Comparison of ENCODE assay signal across 1 cellular context in the genomic region with DNA sequence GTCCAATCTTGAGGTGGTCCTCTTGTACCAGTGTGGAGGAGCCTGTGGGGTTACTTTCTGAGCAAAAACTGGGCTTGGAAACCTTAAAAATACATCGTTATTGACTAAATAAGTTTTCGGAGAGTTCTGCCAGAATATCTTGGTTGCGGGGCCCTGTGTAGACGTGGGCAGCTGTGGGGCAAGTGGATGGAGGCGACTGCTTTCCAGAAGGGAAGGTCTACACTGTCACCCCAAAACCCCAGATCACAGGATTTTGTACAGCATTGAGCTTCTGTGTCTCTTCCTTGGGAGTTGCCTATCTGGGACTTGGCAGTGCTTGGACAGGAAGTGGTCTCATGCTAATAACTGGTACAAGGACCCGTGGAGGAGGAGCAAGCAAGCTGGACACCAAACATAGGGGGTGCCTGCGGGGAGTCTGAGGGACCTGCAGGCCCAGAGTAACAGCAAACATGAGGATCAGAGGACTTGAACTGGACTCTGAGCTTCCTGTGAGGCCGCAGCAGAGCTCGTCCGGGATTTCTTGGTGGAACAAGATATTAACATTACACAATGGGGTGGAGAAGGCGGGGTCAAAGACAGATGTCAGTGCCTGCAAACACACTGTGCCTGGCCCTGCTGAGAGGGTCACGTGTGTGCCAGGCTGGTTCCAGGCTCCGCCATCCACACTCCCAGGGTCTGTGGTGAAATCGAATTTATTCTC.
TF ChIP-seq lines count a peak whose summit lies in the region.

No MANE protein-coding gene starts in this region.

TF ChIP-seq in HepG2, 621 proteins besides CTCF, POLR2A, EP300 and RAD21 (continued from another document and continues in another):
- TF ChIP-seq, protein P1, sequence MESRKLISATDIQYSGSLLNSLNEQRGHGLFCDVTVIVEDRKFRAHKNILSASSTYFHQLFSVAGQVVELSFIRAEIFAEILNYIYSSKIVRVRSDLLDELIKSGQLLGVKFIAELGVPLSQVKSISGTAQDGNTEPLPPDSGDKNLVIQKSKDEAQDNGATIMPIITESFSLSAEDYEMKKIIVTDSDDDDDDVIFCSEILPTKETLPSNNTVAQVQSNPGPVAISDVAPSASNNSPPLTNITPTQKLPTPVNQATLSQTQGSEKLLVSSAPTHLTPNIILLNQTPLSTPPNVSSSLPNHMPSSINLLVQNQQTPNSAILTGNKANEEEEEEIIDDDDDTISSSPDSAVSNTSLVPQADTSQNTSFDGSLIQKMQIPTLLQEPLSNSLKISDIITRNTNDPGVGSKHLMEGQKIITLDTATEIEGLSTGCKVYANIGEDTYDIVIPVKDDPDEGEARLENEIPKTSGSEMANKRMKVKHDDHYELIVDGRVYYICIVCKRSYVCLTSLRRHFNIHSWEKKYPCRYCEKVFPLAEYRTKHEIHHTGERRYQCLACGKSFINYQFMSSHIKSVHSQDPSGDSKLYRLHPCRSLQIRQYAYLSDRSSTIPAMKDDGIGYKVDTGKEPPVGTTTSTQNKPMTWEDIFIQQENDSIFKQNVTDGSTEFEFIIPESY (CRISPR knock-in tag; IDR thresholded peaks at IDR 0.05): peak; percentile 72
- TF ChIP-seq, protein P2, sequence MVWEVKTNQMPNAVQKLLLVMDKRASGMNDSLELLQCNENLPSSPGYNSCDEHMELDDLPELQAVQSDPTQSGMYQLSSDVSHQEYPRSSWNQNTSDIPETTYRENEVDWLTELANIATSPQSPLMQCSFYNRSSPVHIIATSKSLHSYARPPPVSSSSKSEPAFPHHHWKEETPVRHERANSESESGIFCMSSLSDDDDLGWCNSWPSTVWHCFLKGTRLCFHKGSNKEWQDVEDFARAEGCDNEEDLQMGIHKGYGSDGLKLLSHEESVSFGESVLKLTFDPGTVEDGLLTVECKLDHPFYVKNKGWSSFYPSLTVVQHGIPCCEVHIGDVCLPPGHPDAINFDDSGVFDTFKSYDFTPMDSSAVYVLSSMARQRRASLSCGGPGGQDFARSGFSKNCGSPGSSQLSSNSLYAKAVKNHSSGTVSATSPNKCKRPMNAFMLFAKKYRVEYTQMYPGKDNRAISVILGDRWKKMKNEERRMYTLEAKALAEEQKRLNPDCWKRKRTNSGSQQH (CRISPR knock-in tag; IDR thresholded peaks at IDR 0.05; ENCODE audit: low read depth): no peak
- TF ChIP-seq SMAD3 (CRISPR knock-in tag; IDR thresholded peaks at IDR 0.05): peak; percentile 81; the same call in 1 of the 2 replicates
- no peak for TF ChIP-seq DNMT1 (CRISPR knock-in tag; IDR thresholded peaks at IDR 0.05)
- TF ChIP-seq ZNF121 (CRISPR knock-in tag; IDR thresholded peaks at IDR 0.05): peak; percentile 84; the same call in 1 of the 2 replicates
- TF ChIP-seq SIX4 (CRISPR knock-in tag; IDR thresholded peaks at IDR 0.05): peak; percentile 89
- TF ChIP-seq, protein P3, sequence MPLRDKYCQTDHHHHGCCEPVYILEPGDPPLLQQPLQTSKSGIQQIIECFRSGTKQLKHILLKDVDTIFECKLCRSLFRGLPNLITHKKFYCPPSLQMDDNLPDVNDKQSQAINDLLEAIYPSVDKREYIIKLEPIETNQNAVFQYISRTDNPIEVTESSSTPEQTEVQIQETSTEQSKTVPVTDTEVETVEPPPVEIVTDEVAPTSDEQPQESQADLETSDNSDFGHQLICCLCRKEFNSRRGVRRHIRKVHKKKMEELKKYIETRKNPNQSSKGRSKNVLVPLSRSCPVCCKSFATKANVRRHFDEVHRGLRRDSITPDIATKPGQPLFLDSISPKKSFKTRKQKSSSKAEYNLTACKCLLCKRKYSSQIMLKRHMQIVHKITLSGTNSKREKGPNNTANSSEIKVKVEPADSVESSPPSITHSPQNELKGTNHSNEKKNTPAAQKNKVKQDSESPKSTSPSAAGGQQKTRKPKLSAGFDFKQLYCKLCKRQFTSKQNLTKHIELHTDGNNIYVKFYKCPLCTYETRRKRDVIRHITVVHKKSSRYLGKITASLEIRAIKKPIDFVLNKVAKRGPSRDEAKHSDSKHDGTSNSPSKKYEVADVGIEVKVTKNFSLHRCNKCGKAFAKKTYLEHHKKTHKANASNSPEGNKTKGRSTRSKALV (CRISPR knock-in tag; IDR thresholded peaks at IDR 0.05): no peak
- TF ChIP-seq SOX13 (IDR thresholded peaks at IDR 0.05): peak; percentile 66
- TF ChIP-seq SOX13 (CRISPR knock-in tag; conservative IDR thresholded peaks at IDR 0.05 in 1 of 2, IDR thresholded peaks at IDR 0.05 in 1 of 2): peak in 1 of 2 experiments; percentile 90; a peak in 2 of 4 replicates
- TF ChIP-seq AHR (CRISPR knock-in tag; IDR thresholded peaks at IDR 0.05): peak; percentile 47; the same call in 1 of the 2 replicates
- no peak for TF ChIP-seq ESRRA (CRISPR knock-in tag; IDR thresholded peaks at IDR 0.05; ENCODE audit: low read depth)
- 0 out of 2 replicates have a peak, but pooled peaks have one; percentile 57 for TF ChIP-seq HNRNPL (IDR thresholded peaks at IDR 0.05; ENCODE audit: low read depth, low read length)
- no peak for TF ChIP-seq SNAI1 (CRISPR knock-in tag; IDR thresholded peaks at IDR 0.05; ENCODE audit: borderline replicate concordance)
- no peak for TF ChIP-seq CHCHD3 (CRISPR knock-in tag; IDR thresholded peaks at IDR 0.05)
- peak; percentile 51 for TF ChIP-seq SKI (IDR thresholded peaks at IDR 0.05; ENCODE audit: partially characterized antibody)
- no peak for TF ChIP-seq ZNF570 (CRISPR knock-in tag; IDR thresholded peaks at IDR 0.05; ENCODE audit: borderline replicate concordance)
- TF ChIP-seq HNRNPK (IDR thresholded peaks at IDR 0.05; ENCODE audit: low read depth, low read length, poor library complexity, severe bottlenecking): no peak
- TF ChIP-seq MEIS1 (CRISPR knock-in tag; IDR thresholded peaks at IDR 0.05; ENCODE audit: borderline replicate concordance): no peak
- peak; percentile 96 for TF ChIP-seq GFI1 (CRISPR knock-in tag; IDR thresholded peaks at IDR 0.05; ENCODE audit: borderline replicate concordance)
- no peak for TF ChIP-seq ZNF224 (CRISPR knock-in tag; IDR thresholded peaks at IDR 0.05)
- TF ChIP-seq TGIF2 (CRISPR knock-in tag; IDR thresholded peaks at IDR 0.05): peak; percentile 86; the same call in 1 of the 2 replicates
- TF ChIP-seq, protein P4, sequence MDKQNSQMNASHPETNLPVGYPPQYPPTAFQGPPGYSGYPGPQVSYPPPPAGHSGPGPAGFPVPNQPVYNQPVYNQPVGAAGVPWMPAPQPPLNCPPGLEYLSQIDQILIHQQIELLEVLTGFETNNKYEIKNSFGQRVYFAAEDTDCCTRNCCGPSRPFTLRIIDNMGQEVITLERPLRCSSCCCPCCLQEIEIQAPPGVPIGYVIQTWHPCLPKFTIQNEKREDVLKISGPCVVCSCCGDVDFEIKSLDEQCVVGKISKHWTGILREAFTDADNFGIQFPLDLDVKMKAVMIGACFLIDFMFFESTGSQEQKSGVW (CRISPR knock-in tag; IDR thresholded peaks at IDR 0.05; ENCODE audit: borderline replicate concordance): no peak
- TF ChIP-seq HDAC1 (CRISPR knock-in tag; IDR thresholded peaks at IDR 0.05): peak; percentile 85
- TF ChIP-seq ZNF780A (CRISPR knock-in tag; IDR thresholded peaks at IDR 0.05): no peak
- TF ChIP-seq SNAPC2 (CRISPR knock-in tag; IDR thresholded peaks at IDR 0.05): no peak
- TF ChIP-seq ZNF282 (IDR thresholded peaks at IDR 0.05; ENCODE audit: partially characterized antibody): no peak
- TF ChIP-seq ATF7-NPFF (CRISPR knock-in tag; IDR thresholded peaks at IDR 0.05; ENCODE audit: low read depth): peak; percentile 70
- peak in 1 of 2 experiments; percentile 87; a peak in 2 of 4 replicates for TF ChIP-seq KLF16 (CRISPR knock-in tag; IDR thresholded peaks at IDR 0.05)
- no peak for TF ChIP-seq ZNF724P (CRISPR knock-in tag; IDR thresholded peaks at IDR 0.05; ENCODE audit: borderline replicate concordance)
- no peak for TF ChIP-seq ZNF775 (CRISPR knock-in tag; IDR thresholded peaks at IDR 0.05; ENCODE audit: borderline replicate concordance)
- TF ChIP-seq, protein P5, sequence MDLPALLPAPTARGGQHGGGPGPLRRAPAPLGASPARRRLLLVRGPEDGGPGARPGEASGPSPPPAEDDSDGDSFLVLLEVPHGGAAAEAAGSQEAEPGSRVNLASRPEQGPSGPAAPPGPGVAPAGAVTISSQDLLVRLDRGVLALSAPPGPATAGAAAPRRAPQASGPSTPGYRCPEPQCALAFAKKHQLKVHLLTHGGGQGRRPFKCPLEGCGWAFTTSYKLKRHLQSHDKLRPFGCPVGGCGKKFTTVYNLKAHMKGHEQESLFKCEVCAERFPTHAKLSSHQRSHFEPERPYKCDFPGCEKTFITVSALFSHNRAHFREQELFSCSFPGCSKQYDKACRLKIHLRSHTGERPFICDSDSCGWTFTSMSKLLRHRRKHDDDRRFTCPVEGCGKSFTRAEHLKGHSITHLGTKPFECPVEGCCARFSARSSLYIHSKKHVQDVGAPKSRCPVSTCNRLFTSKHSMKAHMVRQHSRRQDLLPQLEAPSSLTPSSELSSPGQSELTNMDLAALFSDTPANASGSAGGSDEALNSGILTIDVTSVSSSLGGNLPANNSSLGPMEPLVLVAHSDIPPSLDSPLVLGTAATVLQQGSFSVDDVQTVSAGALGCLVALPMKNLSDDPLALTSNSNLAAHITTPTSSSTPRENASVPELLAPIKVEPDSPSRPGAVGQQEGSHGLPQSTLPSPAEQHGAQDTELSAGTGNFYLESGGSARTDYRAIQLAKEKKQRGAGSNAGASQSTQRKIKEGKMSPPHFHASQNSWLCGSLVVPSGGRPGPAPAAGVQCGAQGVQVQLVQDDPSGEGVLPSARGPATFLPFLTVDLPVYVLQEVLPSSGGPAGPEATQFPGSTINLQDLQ (CRISPR knock-in tag; IDR thresholded peaks at IDR 0.05): no peak
- TF ChIP-seq KLF9 (CRISPR knock-in tag; IDR thresholded peaks at IDR 0.05; ENCODE audit: low read depth): peak; percentile 71; the same call in 1 of the 2 replicates
- 0 out of 2 replicates have a peak, but pooled peaks have one; percentile 45 for TF ChIP-seq KAT7 (CRISPR knock-in tag; IDR thresholded peaks at IDR 0.05; ENCODE audit: borderline replicate concordance)
- 0 out of 2 replicates have a peak, but pooled peaks have one; percentile 15 for TF ChIP-seq ZBTB21 (CRISPR knock-in tag; IDR thresholded peaks at IDR 0.05)
- peak; percentile 32 to 52; a peak in 2 of 4 replicates for TF ChIP-seq NR2F1 (CRISPR knock-in tag; IDR thresholded peaks at IDR 0.05)
- TF ChIP-seq ZNF782 (CRISPR knock-in tag; IDR thresholded peaks at IDR 0.05; ENCODE audit: borderline replicate concordance): no peak
- no peak; the same call in 1 of the 2 replicates for TF ChIP-seq ZNF546 (CRISPR knock-in tag; conservative IDR thresholded peaks at IDR 0.05)
- peak; percentile 61; the same call in 1 of the 2 replicates for TF ChIP-seq HHEX (CRISPR knock-in tag; IDR thresholded peaks at IDR 0.05)
- TF ChIP-seq ZNF337 (CRISPR knock-in tag; IDR thresholded peaks at IDR 0.05; ENCODE audit: borderline replicate concordance, low read depth): no peak
- TF ChIP-seq STAG1 (CRISPR knock-in tag; IDR thresholded peaks at IDR 0.05): peak; percentile 2; the same call in 1 of the 2 replicates
- TF ChIP-seq, protein P6, sequence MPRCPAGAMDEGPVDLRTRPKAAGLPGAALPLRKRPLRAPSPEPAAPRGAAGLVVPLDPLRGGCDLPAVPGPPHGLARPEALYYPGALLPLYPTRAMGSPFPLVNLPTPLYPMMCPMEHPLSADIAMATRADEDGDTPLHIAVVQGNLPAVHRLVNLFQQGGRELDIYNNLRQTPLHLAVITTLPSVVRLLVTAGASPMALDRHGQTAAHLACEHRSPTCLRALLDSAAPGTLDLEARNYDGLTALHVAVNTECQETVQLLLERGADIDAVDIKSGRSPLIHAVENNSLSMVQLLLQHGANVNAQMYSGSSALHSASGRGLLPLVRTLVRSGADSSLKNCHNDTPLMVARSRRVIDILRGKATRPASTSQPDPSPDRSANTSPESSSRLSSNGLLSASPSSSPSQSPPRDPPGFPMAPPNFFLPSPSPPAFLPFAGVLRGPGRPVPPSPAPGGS (CRISPR knock-in tag; IDR thresholded peaks at IDR 0.05): no peak
- TF ChIP-seq ZNF558 (CRISPR knock-in tag; IDR thresholded peaks at IDR 0.05; ENCODE audit: borderline replicate concordance): no peak
- TF ChIP-seq ZNF660 (CRISPR knock-in tag; IDR thresholded peaks at IDR 0.05; ENCODE audit: borderline replicate concordance, low read depth): no peak
- TF ChIP-seq SYNCRIP (IDR thresholded peaks at IDR 0.05; ENCODE audit: insufficient read depth, low read depth, low read length): no peak
- TF ChIP-seq, protein P7, sequence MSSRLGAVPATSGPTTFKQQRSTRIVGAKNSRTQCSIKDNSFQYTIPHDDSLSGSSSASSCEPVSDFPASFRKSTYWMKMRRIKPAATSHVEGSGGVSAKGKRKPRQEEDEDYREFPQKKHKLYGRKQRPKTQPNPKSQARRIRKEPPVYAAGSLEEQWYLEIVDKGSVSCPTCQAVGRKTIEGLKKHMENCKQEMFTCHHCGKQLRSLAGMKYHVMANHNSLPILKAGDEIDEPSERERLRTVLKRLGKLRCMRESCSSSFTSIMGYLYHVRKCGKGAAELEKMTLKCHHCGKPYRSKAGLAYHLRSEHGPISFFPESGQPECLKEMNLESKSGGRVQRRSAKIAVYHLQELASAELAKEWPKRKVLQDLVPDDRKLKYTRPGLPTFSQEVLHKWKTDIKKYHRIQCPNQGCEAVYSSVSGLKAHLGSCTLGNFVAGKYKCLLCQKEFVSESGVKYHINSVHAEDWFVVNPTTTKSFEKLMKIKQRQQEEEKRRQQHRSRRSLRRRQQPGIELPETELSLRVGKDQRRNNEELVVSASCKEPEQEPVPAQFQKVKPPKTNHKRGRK (CRISPR knock-in tag; IDR thresholded peaks at IDR 0.05): no peak
- peak; percentile 74; the same call in 1 of the 2 replicates for TF ChIP-seq AKAP8 (CRISPR knock-in tag; IDR thresholded peaks at IDR 0.05)
- TF ChIP-seq SOX6 (IDR thresholded peaks at IDR 0.05): no peak
- TF ChIP-seq SOX6 (CRISPR knock-in tag; IDR thresholded peaks at IDR 0.05): peak; percentile 95
- TF ChIP-seq, protein P8, sequence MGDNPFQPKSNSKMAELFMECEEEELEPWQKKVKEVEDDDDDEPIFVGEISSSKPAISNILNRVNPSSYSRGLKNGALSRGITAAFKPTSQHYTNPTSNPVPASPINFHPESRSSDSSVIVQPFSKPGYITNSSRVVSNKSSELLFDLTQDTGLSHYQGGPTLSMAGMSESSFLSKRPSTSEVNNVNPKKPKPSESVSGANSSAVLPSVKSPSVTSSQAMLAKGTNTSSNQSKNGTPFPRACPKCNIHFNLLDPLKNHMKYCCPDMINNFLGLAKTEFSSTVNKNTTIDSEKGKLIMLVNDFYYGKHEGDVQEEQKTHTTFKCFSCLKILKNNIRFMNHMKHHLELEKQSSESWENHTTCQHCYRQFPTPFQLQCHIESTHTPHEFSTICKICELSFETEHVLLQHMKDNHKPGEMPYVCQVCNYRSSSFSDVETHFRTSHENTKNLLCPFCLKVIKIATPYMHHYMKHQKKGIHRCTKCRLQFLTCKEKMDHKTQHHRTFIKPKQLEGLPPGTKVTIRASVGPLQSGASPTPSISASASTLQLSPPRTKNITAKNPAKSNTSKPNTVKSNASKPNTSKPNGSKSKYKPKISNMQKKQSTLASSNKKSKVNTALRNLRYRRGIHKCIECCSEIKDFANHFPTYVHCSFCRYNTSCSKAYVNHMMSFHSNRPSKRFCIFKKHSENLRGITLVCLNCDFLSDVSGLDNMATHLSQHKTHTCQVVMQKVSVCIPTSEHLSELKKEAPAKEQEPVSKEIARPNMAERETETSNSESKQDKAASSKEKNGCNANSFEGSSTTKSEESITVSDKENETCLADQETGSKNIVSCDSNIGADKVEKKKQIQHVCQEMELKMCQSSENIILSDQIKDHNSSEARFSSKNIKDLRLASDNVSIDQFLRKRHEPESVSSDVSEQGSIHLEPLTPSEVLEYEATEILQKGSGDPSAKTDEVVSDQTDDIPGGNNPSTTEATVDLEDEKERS (CRISPR knock-in tag; IDR thresholded peaks at IDR 0.05): peak; percentile 95
